8 cellular contexts compared by ENCODE assay signal in genomic region chr4:13548984-13549546, GRCh38. TPM values are rescaled to one million over a fixed set of nuclear protein-coding genes. Genes with fewer than 3 reads are reported as not detected.
A peak's percentile ranks its signal among the peaks of the same experiment; 100 is the strongest.
DNase-seq lines count a peak whose midpoint lies in the region; ATAC-seq and TF ChIP-seq lines count a peak whose summit lies in the region.

No MANE protein-coding gene starts in this region.

- no peaks in the 10 kb centered on the region for H3K79me2 ChIP-seq in neural cell (replicated peaks; ENCODE audit: insufficient read depth, low read length)

- peaks cover 75% of the 10 kb centered on the region for H3K27me3 Mint-ChIP-seq in activated T-cell treated with anti-CD3 and anti-CD28 coated beads, Interleukin-2, amount 50 U/mL, for 72 hours (ENCODE audit: low read depth)
- peaks cover 93% of the 10 kb centered on the region for H3K27me3 Mint-ChIP-seq in stimulated activated naive CD8-positive, alpha-beta T cell treated with anti-CD3 and anti-CD28 coated beads, Interleukin-15, amount 100 ng/mL, for 72 hours

- peak in 5 of 6 experiments; percentile 65 to 88 (median 81) for TF ChIP-seq CTCF in Peyer's patch (IDR thresholded peaks at IDR 0.05)
- peak; percentile 86 for TF ChIP-seq CTCF in neural cell (IDR thresholded peaks at IDR 0.05; ENCODE audit: poor library complexity, severe bottlenecking)

- H3K9me3 Mint-ChIP-seq in activated T-cell treated with anti-CD3 and anti-CD28 coated beads, Interleukin-2, amount 50 U/mL, for 72 hours = peaks cover 0 to 2% of the 10 kb centered on the region in 2 donors
- no peaks in the 10 kb centered on the region for H3K9me3 Mint-ChIP-seq in stimulated activated naive CD8-positive, alpha-beta T cell treated with anti-CD3 and anti-CD28 coated beads, Interleukin-15, amount 100 ng/mL, for 72 hours

- TF ChIP-seq RAD21 in neural cell (conservative IDR thresholded peaks at IDR 0.05) = peak; percentile 87

- H4K20me1 ChIP-seq in neural cell (ENCODE audit: insufficient read depth) = no peaks in the 10 kb centered on the region

- H3K36me3 ChIP-seq in Peyer's patch = no peaks in the 10 kb centered on the region
- no peaks in the 10 kb centered on the region for H3K36me3 ChIP-seq in neural cell (ENCODE audit: insufficient read depth, low read length)

- H3K27me3 ChIP-seq in Peyer's patch (peaks cover 4 to 38% of the 10 kb centered on the region in 2 donors), neural cell (ENCODE audit: insufficient read depth, low read depth, low read length) (peaks cover 69% of the 10 kb centered on the region)

- H3K4me1 ChIP-seq in Peyer's patch = peaks cover 0 to 35% (median 25%) of the 10 kb centered on the region in 4 donors

- no peaks in the 10 kb centered on the region for H3F3A ChIP-seq in neural cell (ENCODE audit: insufficient read depth, low read length, poor library complexity, severe bottlenecking)

- in situ Hi-C loops in KBM-7 (cut with MboI; ENCODE audit: low pct_unique_long_range_greater_than_20kb, low sequenced_read_pairs) = loop anchor here (25.0 kb wide), 2 partner anchors 712 to 812 kb away; no protein-coding TSS in a partner anchor

- peaks cover 5 to 10% of the 10 kb centered on the region in 2 donors for H3K36me3 Mint-ChIP-seq in activated T-cell treated with anti-CD3 and anti-CD28 coated beads, Interleukin-2, amount 50 U/mL, for 72 hours (ENCODE audit: insufficient read depth in 2 of 2)

- peak overlapping the region in 2 of 4 donors; percentile 20 to 38 for H3K4me3 ChIP-seq in Peyer's patch
- H3K4me3 ChIP-seq in neural cell (ENCODE audit: low read length) = no peak overlapping the region

- H3K27ac Mint-ChIP-seq in activated T-cell treated with anti-CD3 and anti-CD28 coated beads, Interleukin-2, amount 50 U/mL, for 72 hours = no peak overlapping the region
- H3K27ac Mint-ChIP-seq in stimulated activated naive CD8-positive, alpha-beta T cell treated with anti-CD3 and anti-CD28 coated beads, Interleukin-15, amount 100 ng/mL, for 72 hours = peak overlapping the region in 1 of 2 donors; percentile 66

- TF ChIP-seq POLR2A in Peyer's patch (IDR thresholded peaks at IDR 0.05) = no peak

- peaks cover 33% of the 10 kb centered on the region for H3K4me1 Mint-ChIP-seq in activated T-cell treated with anti-CD3 and anti-CD28 coated beads, Interleukin-2, amount 50 U/mL, for 72 hours (ENCODE audit: low read depth)
- H3K4me1 Mint-ChIP-seq in stimulated activated naive CD8-positive, alpha-beta T cell treated with anti-CD3 and anti-CD28 coated beads, Interleukin-15, amount 100 ng/mL, for 72 hours = peaks cover 30% of the 10 kb centered on the region

- no peak for TF ChIP-seq EP300 in neural cell (conservative IDR thresholded peaks at IDR 0.05; ENCODE audit: poor library complexity, severe bottlenecking)

- H3K9me3 ChIP-seq in Peyer's patch (peaks cover 0 to under 1% (median 0%) of the 10 kb centered on the region in 4 donors), neural cell (ENCODE audit: low read length) (peaks cover 7% of the 10 kb centered on the region)

- H2AFZ ChIP-seq in neural cell (ENCODE audit: low read depth, low read length) = no peak overlapping the region

- no peaks in the 10 kb centered on the region for H3K9me2 ChIP-seq in neural cell (ENCODE audit: insufficient read depth, low read length)

- H3K4me2 ChIP-seq in neural cell (ENCODE audit: low read length) = no peak overlapping the region

- peak overlapping the region; percentile 78 to 84 for H3K4me3 Mint-ChIP-seq in activated T-cell treated with anti-CD3 and anti-CD28 coated beads, Interleukin-2, amount 50 U/mL, for 72 hours
- H3K4me3 Mint-ChIP-seq in stimulated activated naive CD8-positive, alpha-beta T cell treated with anti-CD3 and anti-CD28 coated beads, Interleukin-15, amount 100 ng/mL, for 72 hours = peak overlapping the region; percentile 82 to 85

- H3K27ac ChIP-seq in Peyer's patch = no peak overlapping the region
- no peak overlapping the region for H3K27ac ChIP-seq in neural cell (ENCODE audit: low read length)

- no peak overlapping the region for H3K9ac ChIP-seq in neural cell (ENCODE audit: low read length)

- peak; percentile 81 for ATAC-seq in GM21786 (IDR thresholded peaks at IDR 0.05; ENCODE audit: unreplicated experiment)
- peak; percentile 67 to 69 for ATAC-seq in activated T-cell treated with anti-CD3 and anti-CD28 coated beads, Interleukin-2, amount 50 U/mL, for 72 hours (replicated peaks in 1 of 2)
- peak; percentile 79 for ATAC-seq in stimulated activated naive CD8-positive, alpha-beta T cell treated with anti-CD3 and anti-CD28 coated beads, Interleukin-15, amount 100 ng/mL, for 72 hours

- peak; percentile 68 for DNase-seq in DMS79 treated with DMSO at 0.1 percent for 48 hours (lab: John Stamatoyannopoulos, UW)
- DNase-seq in KBM-7 = peak; percentile 94
- peak; percentile 74 to 90 (median 86) for DNase-seq in Peyer's patch
- DNase-seq in activated T-cell treated with anti-CD3 and anti-CD28 coated beads, Interleukin-2, amount 50 U/mL, for 72 hours = peak; percentile 84 to 92
- peak; percentile 76 for DNase-seq in fibroblast of peridontal ligament (ENCODE audit: extremely low read depth)
- peak; percentile 88 for DNase-seq in stimulated activated naive CD8-positive, alpha-beta T cell treated with anti-CD3 and anti-CD28 coated beads, Interleukin-15, amount 100 ng/mL, for 72 hours

TF ChIP-seq in neural cell, 6 proteins besides CTCF, POLR2A, EP300 and RAD21:
- no peak for TF ChIP-seq TAF1 (IDR thresholded peaks at IDR 0.05; ENCODE audit: low read depth)
- no peak for TF ChIP-seq MXI1 (conservative IDR thresholded peaks at IDR 0.05; ENCODE audit: poor library complexity, severe bottlenecking)
- no peak for TF ChIP-seq EZH2 (IDR thresholded peaks at IDR 0.05; ENCODE audit: borderline replicate concordance, insufficient read depth, low read length, poor library complexity, severe bottlenecking)
- TF ChIP-seq SMC3 (conservative IDR thresholded peaks at IDR 0.05; ENCODE audit: poor library complexity) = peak; percentile 89

RNA-seq across cellular contexts. Expression of gene NKX3-2, which starts 4.8 kb away (rescaled TPM):
- 1 to 10 TPM in 1 of 4 donors, under 1 TPM in 1, not detected in 2; 0.54 to 1.3 TPM for total RNA-seq in Peyer's patch
- total RNA-seq in activated T-cell treated with anti-CD3 and anti-CD28 coated beads, Interleukin-2, amount 50 U/mL, for 72 hours = not detected
- not detected in 2 replicates for polyA plus RNA-seq in neural cell
- polyA minus RNA-seq in neural cell = not detected in 2 replicates
